Comparison of ENCODE assay signal across 1 cellular context in genomic region chr5:149540098-149540497, GRCh38.
TF ChIP-seq lines count a peak whose summit lies in the region.

No MANE protein-coding gene starts in this region.

TF ChIP-seq in endothelial cell of umbilical vein, 7 proteins besides CTCF, POLR2A, EP300 and RAD21:
- TF ChIP-seq POLR2AphosphoS5 (IDR thresholded peaks at IDR 0.05; ENCODE audit: insufficient read depth, low read depth, low read length) (no peak), GATA2 (IDR thresholded peaks at IDR 0.05; ENCODE audit: insufficient read depth, insufficient read length, low read depth, low read length) (no peak), EZH2 (IDR thresholded peaks at IDR 0.05; ENCODE audit: borderline replicate concordance, low read depth, low read length, severe bottlenecking) (no peak), FOS (IDR thresholded peaks at IDR 0.05; ENCODE audit: borderline replicate concordance, insufficient read depth, low read length) (no peak), JUN (IDR thresholded peaks at IDR 0.05; ENCODE audit: borderline replicate concordance, insufficient read depth, insufficient read length, low read depth) (no peak)
- TF ChIP-seq, protein P1, sequence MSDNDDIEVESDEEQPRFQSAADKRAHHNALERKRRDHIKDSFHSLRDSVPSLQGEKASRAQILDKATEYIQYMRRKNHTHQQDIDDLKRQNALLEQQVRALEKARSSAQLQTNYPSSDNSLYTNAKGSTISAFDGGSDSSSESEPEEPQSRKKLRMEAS (IDR thresholded peaks at IDR 0.05; ENCODE audit: insufficient read depth, insufficient read length): no peak
